Comparison of ENCODE assay signal across 15 cellular contexts in the genomic region with DNA sequence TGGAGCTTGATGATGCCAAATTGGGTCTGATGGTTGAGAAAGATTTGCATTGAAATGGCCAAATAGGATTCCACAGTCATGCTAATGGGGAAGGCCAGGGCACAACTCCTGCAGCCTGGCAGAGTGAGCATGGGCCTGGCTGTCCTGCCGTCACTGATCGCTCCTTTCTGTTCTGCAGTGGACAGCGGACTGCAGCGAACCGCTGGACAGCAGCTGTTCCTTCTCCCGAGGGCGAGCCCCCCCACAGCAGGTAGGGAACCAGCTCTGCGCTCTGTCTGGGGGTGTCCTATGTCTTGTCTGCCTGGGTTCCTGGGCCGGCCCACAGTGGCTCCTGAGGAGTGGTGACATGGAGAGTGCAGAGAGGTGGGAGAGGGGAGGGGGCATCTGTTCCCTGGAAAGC.
DNase-seq lines count a peak whose midpoint lies in the region; ATAC-seq and TF ChIP-seq lines count a peak whose summit lies in the region.
"Had no signal": no experiment of that assay in that cellular context is flagged by ENCODE, and none has a peak within 500 bp of the region (broad histone marks: within the 10 kb centered on the region; RNA-seq: fewer than 3 reads in every experiment).

No MANE protein-coding gene starts in this region.

- no peaks in the 10 kb centered on the region for H3K36me3 Mint-ChIP-seq in natural killer cell treated with Interleukin-12 subunit alpha and Interleukin-12 subunit beta and Interleukin-15 and Interleukin-18, amount 100 ng/mL, for 72 hours
- H3K36me3 Mint-ChIP-seq in natural killer cell (no peaks in the 10 kb centered on the region), glutamatergic neuron (ENCODE audit: unreplicated experiment) (no peaks in the 10 kb centered on the region)
- H3K36me3 Mint-ChIP-seq: CD4-positive, CD25-positive, alpha-beta regulatory T cell had no signal

- ATAC-seq in natural killer cell treated with Interleukin-12 subunit alpha and Interleukin-12 subunit beta and Interleukin-15 and Interleukin-18, amount 100 ng/mL, for 72 hours, result peak in 1 of 2 donors; percentile 21
- ATAC-seq in natural killer cell (no peak), foreskin keratinocyte (no peak), aorta (ENCODE audit: low FRiP score) (no peak)
- ATAC-seq: HCT116, HepG2 had no signal

- H3K27ac Mint-ChIP-seq in natural killer cell treated with Interleukin-12 subunit alpha and Interleukin-12 subunit beta and Interleukin-15 and Interleukin-18, amount 100 ng/mL, for 72 hours, result no peak overlapping the region
- H3K27ac Mint-ChIP-seq in natural killer cell (no peak overlapping the region), glutamatergic neuron (ENCODE audit: unreplicated experiment) (no peak overlapping the region)
- H3K27ac Mint-ChIP-seq: CD4-positive, CD25-positive, alpha-beta regulatory T cell had no signal

- no peaks in the 10 kb centered on the region for H3K9me3 ChIP-seq in aorta (ENCODE audit: control insufficient read depth, low read length)
- H3K9me3 ChIP-seq: BLaER1 treated with 17β-estradiol and CSF1 and Interleukin-3, amounts not matched to agents 10 nM and 100 nM had no signal

- 94 to 95% methylated on average over 9 of the region's 9 CpGs for WGBS in aorta, 2 donors

- H3K27me3 Mint-ChIP-seq in natural killer cell treated with Interleukin-12 subunit alpha and Interleukin-12 subunit beta and Interleukin-15 and Interleukin-18, amount 100 ng/mL, for 72 hours, result no peaks in the 10 kb centered on the region
- H3K27me3 Mint-ChIP-seq in natural killer cell (ENCODE audit: low read depth in 2 of 2), result no peaks in the 10 kb centered on the region
- peaks cover 4% of the 10 kb centered on the region for H3K27me3 Mint-ChIP-seq in glutamatergic neuron (ENCODE audit: unreplicated experiment)

- no peaks in the 10 kb centered on the region for H3K27me3 ChIP-seq in foreskin keratinocyte
- H3K27me3 ChIP-seq in aorta (ENCODE audit: control insufficient read depth in 1 of 2, insufficient read depth in 2 of 2, low read length in 1 of 2), result no peaks in the 10 kb centered on the region
- H3K27me3 ChIP-seq: BLaER1 treated with 17β-estradiol and CSF1 and Interleukin-3, amounts not matched to agents 10 nM and 100 nM had no signal

- no peak overlapping the region for H3K27ac ChIP-seq in foreskin keratinocyte
- H3K27ac ChIP-seq in aorta (ENCODE audit: low read depth in 1 of 2, low read length in 2 of 2), result no peak overlapping the region
- H3K27ac ChIP-seq: BLaER1 treated with 17β-estradiol and CSF1 and Interleukin-3, amounts not matched to agents 10 nM and 100 nM had no signal

- H3K4me3 Mint-ChIP-seq in natural killer cell treated with Interleukin-12 subunit alpha and Interleukin-12 subunit beta and Interleukin-15 and Interleukin-18, amount 100 ng/mL, for 72 hours, result no peak overlapping the region
- H3K4me3 Mint-ChIP-seq in natural killer cell, result no peak overlapping the region
- no peak overlapping the region for H3K4me3 Mint-ChIP-seq in glutamatergic neuron (ENCODE audit: unreplicated experiment)
- H3K4me3 Mint-ChIP-seq: CD4-positive, CD25-positive, alpha-beta regulatory T cell had no signal

- H3K4me1 Mint-ChIP-seq in natural killer cell treated with Interleukin-12 subunit alpha and Interleukin-12 subunit beta and Interleukin-15 and Interleukin-18, amount 100 ng/mL, for 72 hours (ENCODE audit: low read depth in 2 of 2), result no peaks in the 10 kb centered on the region
- H3K4me1 Mint-ChIP-seq in natural killer cell (no peaks in the 10 kb centered on the region), glutamatergic neuron (ENCODE audit: low read depth, unreplicated experiment) (peaks cover 2% of the 10 kb centered on the region)
- H3K4me1 Mint-ChIP-seq: CD4-positive, CD25-positive, alpha-beta regulatory T cell had no signal

- TF ChIP-seq CTCF in natural killer cell (IDR thresholded peaks at IDR 0.05) (no peak), glutamatergic neuron (IDR thresholded peaks at IDR 0.05; ENCODE audit: partially characterized antibody, unreplicated experiment) (no peak), foreskin keratinocyte (conservative IDR thresholded peaks at IDR 0.05) (no peak)

- no peaks in the 10 kb centered on the region for H3K9me3 Mint-ChIP-seq in natural killer cell treated with Interleukin-12 subunit alpha and Interleukin-12 subunit beta and Interleukin-15 and Interleukin-18, amount 100 ng/mL, for 72 hours
- H3K9me3 Mint-ChIP-seq in natural killer cell (no peaks in the 10 kb centered on the region), glutamatergic neuron (ENCODE audit: unreplicated experiment) (peaks cover 4% of the 10 kb centered on the region)
- H3K9me3 Mint-ChIP-seq: CD4-positive, CD25-positive, alpha-beta regulatory T cell had no signal

- peak; percentile 48 for DNase-seq in natural killer cell treated with Interleukin-12 subunit alpha and Interleukin-12 subunit beta and Interleukin-15 and Interleukin-18, amount 100 ng/mL, for 72 hours (ENCODE audit: low spot score)
- DNase-seq in natural killer cell (no peak), glutamatergic neuron (peak; percentile 3), mesenteric fat pad (ENCODE audit: low spot score) (peak; percentile 72), NCI-H82 treated with DMSO at 0.1 percent for 48 hours (lab: John Stamatoyannopoulos, UW; ENCODE audit: unreplicated experiment) (no peak), foreskin keratinocyte (no peak), aorta (no peak)
- DNase-seq in activated CD8-positive, alpha-beta memory T cell treated with anti-CD3 and anti-CD28 coated beads, Interleukin-2, amount 50 U/mL, for 4 hours, result no peak
- DNase-seq: 8988T; Calu3; CD4-positive, CD25-positive, alpha-beta regulatory T cell; DMS 273 treated with DMSO at 0.1 percent for 48 hours had no signal

- no peaks in the 10 kb centered on the region for H3K36me3 ChIP-seq in aorta (ENCODE audit: control insufficient read depth in 1 of 2, insufficient read depth in 2 of 2, low read length in 1 of 2)

- H3K4me1 ChIP-seq in foreskin keratinocyte (peaks cover 7% of the 10 kb centered on the region), aorta (ENCODE audit: control insufficient read depth in 1 of 2, insufficient read depth in 2 of 2, low read length in 2 of 2) (no peaks in the 10 kb centered on the region)

- intact Hi-C loops in natural killer cell (cut with micrococcal nuclease) (no loop called here), aorta (cut with DNase I) (no loop called here)

- H3K4me3 ChIP-seq in aorta (ENCODE audit: low read length in 2 of 2), result no peak overlapping the region
- H3K4me3 ChIP-seq: BLaER1 treated with 17β-estradiol and CSF1 and Interleukin-3, amounts not matched to agents 10 nM and 100 nM had no signal

Comparison
In these comparisons a context has a peak if more than half of its experiments do, and no peak if none do; other contexts are left out.
1. DNase-seq: peak in natural killer cell treated with Interleukin-12 subunit alpha and Interleukin-12 subunit beta and Interleukin-15 and Interleukin-18, amount 100 ng/mL, for 72 hours (single experiment), glutamatergic neuron (single experiment) and mesenteric fat pad (single experiment); none in natural killer cell (single experiment), NCI-H82 treated with DMSO at 0.1 percent for 48 hours (single experiment), foreskin keratinocyte (0 of 2), activated CD8-positive, alpha-beta memory T cell treated with anti-CD3 and anti-CD28 coated beads, Interleukin-2, amount 50 U/mL, for 4 hours (single experiment) and aorta (0 of 2).